In genomic region chr13:96089749-96090239, GRCh38 we compare ENCODE assay signal across 8 cellular contexts.
A peak's percentile ranks its signal among the peaks of the same experiment; 100 is the strongest.
DNase-seq lines count a peak whose midpoint lies in the region; ATAC-seq and TF ChIP-seq lines count a peak whose summit lies in the region.

Gene HS6ST3 (plus strand): TSS chr13:96090107.

- H3K27me3 ChIP-seq in muscle layer of colon (ENCODE audit: control insufficient read depth in 1 of 2, insufficient read depth in 2 of 2, low read length in 2 of 2) = peaks cover 11 to 19% of the 10 kb centered on the region in 2 donors

- H3K27ac ChIP-seq in muscle layer of colon (ENCODE audit: low read depth, low read length) = no peak within 1 kb of the TSS

- peak; percentile 30 for DNase-seq in NCI-H748 treated with DMSO at 0.1 percent for 48 hours (lab: John Stamatoyannopoulos, UW)
- DNase-seq in epithelial cell of esophagus (ENCODE audit: low read depth) = peak; percentile 33
- DNase-seq in NCI-H226 = no peak
- DNase-seq in activated CD4-positive, alpha-beta T cell treated with anti-CD3 and anti-CD28 coated beads for 1 hour = no peak
- DNase-seq in stimulated activated CD4-positive, alpha-beta T cell treated with anti-CD3 and anti-CD28 coated beads, Interleukin-4, amount 100 ng/mL, for 4 hours = no peak

- no peaks in the 10 kb centered on the region for H3K36me3 ChIP-seq in muscle layer of colon (ENCODE audit: insufficient read depth, low read length)

- no peaks in the 10 kb centered on the region for H3K9me3 ChIP-seq in muscle layer of colon (ENCODE audit: low read length)

- no peaks in the 10 kb centered on the region for H3K4me1 ChIP-seq in muscle layer of colon (ENCODE audit: insufficient read depth, low read length)

- no peak within 1 kb of the TSS for H3K9ac ChIP-seq in muscle layer of colon (ENCODE audit: low read length)

- TF ChIP-seq CTCF in GM12875 (IDR thresholded peaks at IDR 0.05; ENCODE audit: borderline replicate concordance, insufficient read depth, low read depth, low read length) (no peak), epithelial cell of esophagus (IDR thresholded peaks at IDR 0.05; ENCODE audit: insufficient read depth, low read depth, low read length, missing control alignments) (no peak)

- ATAC-seq in HG02623 (IDR thresholded peaks at IDR 0.05; ENCODE audit: unreplicated experiment) = peak; percentile 30

- H3K4me3 ChIP-seq in GM12875 (ENCODE audit: low read depth, low read length) = peak within 1 kb of the TSS; percentile 39
- peak within 1 kb of the TSS; percentile 42 for H3K4me3 ChIP-seq in epithelial cell of esophagus (ENCODE audit: low read length)
- peak within 1 kb of the TSS; percentile 32 to 37 for H3K4me3 ChIP-seq in muscle layer of colon (ENCODE audit: low read depth in 1 of 2, low read length in 2 of 2)

Comparison
In these comparisons a context has a peak if more than half of its experiments do, and no peak if none do; other contexts are left out.
1. DNase-seq: peak in NCI-H748 treated with DMSO at 0.1 percent for 48 hours (single experiment) and epithelial cell of esophagus (single experiment); none in NCI-H226 (single experiment), activated CD4-positive, alpha-beta T cell treated with anti-CD3 and anti-CD28 coated beads for 1 hour (single experiment) and stimulated activated CD4-positive, alpha-beta T cell treated with anti-CD3 and anti-CD28 coated beads, Interleukin-4, amount 100 ng/mL, for 4 hours (0 of 2).
2. Peak in every context shown above with its lines, with median percentiles within 50 percentile points of each other: H3K4me3 ChIP-seq.